In the genomic region with DNA sequence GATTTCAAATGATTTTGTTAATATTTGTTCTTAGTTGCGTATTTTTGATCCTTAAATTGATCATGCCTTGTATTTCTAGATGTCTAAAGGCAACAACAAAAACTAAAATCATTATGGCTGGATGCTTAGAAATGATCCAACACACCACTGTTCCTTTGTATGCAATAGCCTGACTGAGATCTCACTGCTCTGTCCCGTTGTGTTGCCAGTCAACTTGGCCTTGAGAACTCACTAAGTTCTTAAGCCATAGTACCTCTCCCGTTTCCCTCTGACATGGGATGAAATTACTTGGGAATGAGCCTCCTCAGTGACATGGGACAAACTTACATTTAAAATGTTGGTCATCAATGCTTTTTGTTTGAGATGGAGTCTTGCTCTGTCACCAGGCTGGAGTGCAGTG, we compare ENCODE assay signal across 11 cellular contexts.
"Had no signal": no experiment of that assay in that cellular context is flagged by ENCODE, and none has a peak within 500 bp of the region (broad histone marks: within the 10 kb centered on the region; RNA-seq: fewer than 3 reads in every experiment).

No MANE protein-coding gene starts in this region.

- H3K4me3 Mint-ChIP-seq: GM23338, H9, HFFc6 had no signal

- H3K4me3 ChIP-seq: GM23248, GM23338, HAP-1 had no signal

- DNase-seq: GM23248, GOT3, H7, H9, HCEC 1CT, HFFc6 had no signal

- H3K27ac ChIP-seq: GM23248 had no signal

- H3K4me2 ChIP-seq: GM23338 had no signal

- H3K4me1 ChIP-seq: HAP-1 had no signal

- H3K9me3 ChIP-seq: HAP-1 had no signal

- H2AFZ ChIP-seq: GM23248 had no signal

- FAIRE-seq: H1, H54 had no signal

- H3K9ac ChIP-seq: GM23248 had no signal

- H3K36me3 ChIP-seq: HAP-1 had no signal

- ATAC-seq: GM23338, HCT116 had no signal

- H3K27ac Mint-ChIP-seq: GM23338, H9, HFFc6 had no signal

- H3K9me3 Mint-ChIP-seq: HFFc6 had no signal
